Comparison of ENCODE assay signal across 1 cellular context in the genomic region with DNA sequence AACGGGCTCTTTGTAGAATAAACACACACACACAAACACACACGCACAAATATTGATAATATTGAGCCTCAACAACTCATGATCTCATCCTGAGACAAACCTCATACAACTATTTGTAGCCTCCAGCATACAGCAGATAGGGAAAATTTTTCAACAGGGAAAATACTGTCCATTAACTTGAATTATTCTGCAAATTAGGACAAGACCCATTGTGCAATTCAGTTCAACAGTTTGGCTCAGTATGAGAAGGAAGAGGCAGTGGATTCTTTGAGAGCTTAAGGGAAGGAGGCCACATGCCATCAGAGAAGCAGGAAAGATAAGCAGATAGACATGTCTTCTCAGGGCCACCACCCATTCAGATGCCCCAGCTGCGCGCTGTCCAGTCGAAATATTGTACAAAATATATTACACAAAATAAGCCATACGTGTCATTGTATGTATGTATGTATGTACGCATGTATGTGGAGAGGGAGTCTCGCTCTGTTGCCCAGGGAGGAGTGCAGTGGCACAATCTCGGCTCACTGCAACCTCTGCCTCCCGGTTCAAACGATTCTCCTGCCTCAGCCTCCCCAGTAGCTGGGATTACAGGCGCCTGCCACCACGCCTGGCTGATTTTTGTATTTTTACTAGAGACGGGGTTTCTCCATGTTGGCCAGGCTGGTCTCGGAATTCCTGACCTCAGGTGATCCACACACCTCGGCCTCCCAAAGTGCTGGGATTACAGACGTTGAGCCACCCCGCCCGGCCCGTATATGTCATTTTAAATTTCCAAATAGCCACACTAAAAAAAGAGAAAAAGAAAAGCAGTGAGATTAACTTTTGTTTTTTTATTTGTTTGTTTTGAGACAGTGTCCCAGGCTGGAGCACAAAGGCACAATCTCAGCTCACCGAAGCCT.
TF ChIP-seq lines count a peak whose summit lies in the region.

No MANE protein-coding gene starts in this region.

TF ChIP-seq in endothelial cell of umbilical vein, 7 proteins besides CTCF, POLR2A, EP300 and RAD21:
- TF ChIP-seq POLR2AphosphoS5 (IDR thresholded peaks at IDR 0.05; ENCODE audit: insufficient read depth, low read depth, low read length): no peak
- TF ChIP-seq, protein P1, sequence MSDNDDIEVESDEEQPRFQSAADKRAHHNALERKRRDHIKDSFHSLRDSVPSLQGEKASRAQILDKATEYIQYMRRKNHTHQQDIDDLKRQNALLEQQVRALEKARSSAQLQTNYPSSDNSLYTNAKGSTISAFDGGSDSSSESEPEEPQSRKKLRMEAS (IDR thresholded peaks at IDR 0.05; ENCODE audit: insufficient read depth, insufficient read length): no peak
